In the genomic region with DNA sequence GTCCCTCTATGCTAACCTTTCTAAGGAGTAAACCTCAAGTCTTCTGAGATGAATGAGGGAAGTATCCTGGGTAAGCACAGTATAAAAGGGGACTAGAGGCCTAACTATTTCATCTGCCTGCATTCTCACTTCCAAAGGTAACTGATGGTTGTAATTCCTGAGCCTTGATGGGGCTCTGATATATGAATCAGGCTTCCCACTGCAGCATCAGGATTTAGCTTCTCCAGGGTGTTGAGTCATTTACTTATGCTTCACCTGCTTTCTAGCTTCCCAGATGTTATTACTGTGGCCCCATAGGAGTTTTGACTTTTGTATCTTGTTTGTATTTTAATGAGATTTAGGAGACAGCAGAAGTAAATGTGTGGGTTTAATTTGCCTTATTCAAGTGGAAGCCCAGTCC, we compare ENCODE assay signal across 39 cellular contexts.
"Had no signal": no experiment of that assay in that cellular context is flagged by ENCODE, and none has a peak within 500 bp of the region (broad histone marks: within the 10 kb centered on the region; RNA-seq: fewer than 3 reads in every experiment).

No MANE protein-coding gene starts in this region.

- FAIRE-seq: astrocyte, TTC549 had no signal

- H3K4me1 ChIP-seq: breast epithelium had no signal

- H3K4me3 Mint-ChIP-seq: activated B cell treated with CpG ODN at 0.5 μM for 24 hours; activated CD4-positive, alpha-beta memory T cell treated with anti-CD3 and anti-CD28 coated beads, Interleukin-2, amount 10 ng/mL, durations not matched to agents 7 days and 5 days; activated CD4-positive, alpha-beta T cell treated with anti-CD3 and anti-CD28 coated beads, Interleukin-2, amount 10 ng/mL, durations not matched to agents 7 days and 5 days; activated CD8-positive, alpha-beta memory T cell treated with anti-CD3 and anti-CD28 coated beads, Interleukin-2, amount 10 ng/mL, durations not matched to agents 7 days and 5 days; activated CD8-positive, alpha-beta T cell treated with anti-CD3 and anti-CD28 coated beads, Interleukin-2, amount 10 ng/mL, durations not matched to agents 7 days and 5 days; activated naive CD4-positive, alpha-beta T cell treated with anti-CD3 and anti-CD28 coated beads, Interleukin-2, amount 10 ng/mL, durations not matched to agents 7 days and 5 days; activated naive CD4-positive, alpha-beta T cell treated with anti-CD3 and anti-CD28 coated beads, Interleukin-2, amount 50 U/mL, for 24 hours; activated naive CD8-positive, alpha-beta T cell; activated naive CD8-positive, alpha-beta T cell treated with anti-CD3 and anti-CD28 coated beads, Interleukin-2, amount 10 ng/mL, durations not matched to agents 7 days and 5 days; activated naive CD8-positive, alpha-beta T cell treated with anti-CD3 and anti-CD28 coated beads, Interleukin-2, amount 50 U/mL, for 24 hours; activated T-cell treated with anti-CD3 and anti-CD28 coated beads, Interleukin-2, amount 50 U/mL, for 24 hours; central memory CD8-positive, alpha-beta T cell; T-helper 1 cell treated with Interleukin-12 subunit alpha and Interleukin-12 subunit beta and Interleukin-4 antibody, amounts not matched to agents 30 μg/mL and 1 μg/mL, for 36 hours; T-helper 2 cell treated with Interferon-gamma antibody and Interleukin-4, amounts not matched to agents 5 μg/mL and 100 μg/mL, for 36 hours had no signal

- H3K4me3 ChIP-seq: body of pancreas, breast epithelium, cardiac muscle cell had no signal

- H3K27ac ChIP-seq: body of pancreas, brain microvascular endothelial cell, breast epithelium, cardiac muscle cell, VCaP had no signal

- H3K4me1 Mint-ChIP-seq: activated B cell treated with CpG ODN at 0.5 μM for 24 hours; activated CD4-positive, alpha-beta memory T cell treated with anti-CD3 and anti-CD28 coated beads, Interleukin-2, amount 10 ng/mL, durations not matched to agents 7 days and 5 days; activated CD4-positive, alpha-beta T cell treated with anti-CD3 and anti-CD28 coated beads, Interleukin-2, amount 10 ng/mL, durations not matched to agents 7 days and 5 days; activated CD8-positive, alpha-beta memory T cell treated with anti-CD3 and anti-CD28 coated beads, Interleukin-2, amount 10 ng/mL, durations not matched to agents 7 days and 5 days; activated naive CD4-positive, alpha-beta T cell treated with anti-CD3 and anti-CD28 coated beads, Interleukin-2, amount 10 ng/mL, durations not matched to agents 7 days and 5 days; activated naive CD4-positive, alpha-beta T cell treated with anti-CD3 and anti-CD28 coated beads, Interleukin-2, amount 50 U/mL, for 24 hours; activated naive CD8-positive, alpha-beta T cell treated with anti-CD3 and anti-CD28 coated beads, Interleukin-2, amount 10 ng/mL, durations not matched to agents 7 days and 5 days; activated naive CD8-positive, alpha-beta T cell treated with anti-CD3 and anti-CD28 coated beads, Interleukin-2, amount 50 U/mL, for 24 hours; central memory CD8-positive, alpha-beta T cell had no signal

- ATAC-seq: activated CD8-positive, alpha-beta memory T cell treated with anti-CD3 and anti-CD28 coated beads, Interleukin-2, amount 10 ng/mL, durations not matched to agents 7 days and 5 days; activated CD8-positive, alpha-beta T cell treated with anti-CD3 and anti-CD28 coated beads, Interleukin-2, amount 10 ng/mL, durations not matched to agents 7 days and 5 days; activated naive CD8-positive, alpha-beta T cell treated with anti-CD3 and anti-CD28 coated beads, Interleukin-2, amount 50 U/mL, for 24 hours; body of pancreas had no signal

- H3K27ac Mint-ChIP-seq: activated B cell treated with CpG ODN at 0.5 μM for 24 hours; activated CD4-positive, alpha-beta memory T cell treated with anti-CD3 and anti-CD28 coated beads, Interleukin-2, amount 10 ng/mL, durations not matched to agents 7 days and 5 days; activated CD4-positive, alpha-beta T cell treated with anti-CD3 and anti-CD28 coated beads, Interleukin-2, amount 10 ng/mL, durations not matched to agents 7 days and 5 days; activated CD8-positive, alpha-beta memory T cell treated with anti-CD3 and anti-CD28 coated beads, Interleukin-2, amount 10 ng/mL, durations not matched to agents 7 days and 5 days; activated CD8-positive, alpha-beta T cell treated with anti-CD3 and anti-CD28 coated beads, Interleukin-2, amount 10 ng/mL, durations not matched to agents 7 days and 5 days; activated naive CD4-positive, alpha-beta T cell treated with anti-CD3 and anti-CD28 coated beads, Interleukin-2, amount 10 ng/mL, durations not matched to agents 7 days and 5 days; activated naive CD4-positive, alpha-beta T cell treated with anti-CD3 and anti-CD28 coated beads, Interleukin-2, amount 50 U/mL, for 24 hours; activated naive CD8-positive, alpha-beta T cell; activated naive CD8-positive, alpha-beta T cell treated with anti-CD3 and anti-CD28 coated beads, Interleukin-2, amount 10 ng/mL, durations not matched to agents 7 days and 5 days; activated naive CD8-positive, alpha-beta T cell treated with anti-CD3 and anti-CD28 coated beads, Interleukin-2, amount 50 U/mL, for 24 hours; activated T-cell treated with anti-CD3 and anti-CD28 coated beads, Interleukin-2, amount 50 U/mL, for 24 hours; activated T-helper 2 cell treated with anti-CD3 and anti-CD28 coated beads, Interferon-gamma antibody, Interleukin-2, Interleukin-4, amounts not matched to agents 10 μg/mL and 5 μg/mL and 100 μg/mL, durations not matched to agents 14 hours and 24 hours and 36 hours; T-helper 1 cell treated with Interleukin-12 subunit alpha and Interleukin-12 subunit beta and Interleukin-4 antibody, amounts not matched to agents 30 μg/mL and 1 μg/mL, for 36 hours; T-helper 2 cell treated with Interferon-gamma antibody and Interleukin-4, amounts not matched to agents 5 μg/mL and 100 μg/mL, for 36 hours had no signal

- DNase-seq: activated B cell treated with CpG ODN at 0.5 μM for 24 hours; activated CD4-positive, alpha-beta memory T cell treated with anti-CD3 and anti-CD28 coated beads, Interleukin-2, amount 10 ng/mL, durations not matched to agents 7 days and 5 days; activated CD4-positive, alpha-beta T cell treated with anti-CD3 and anti-CD28 coated beads for 4 hours; activated CD4-positive, alpha-beta T cell treated with anti-CD3 and anti-CD28 coated beads, Interleukin-2, amount 10 ng/mL, durations not matched to agents 7 days and 5 days; activated CD4-positive, alpha-beta T cell treated with anti-CD3 and anti-CD28 coated beads, Interleukin-2, amount 50 U/mL, for 48 hours; activated CD4-positive, CD25-positive, alpha-beta regulatory T cell treated with anti-CD3 and anti-CD28 coated beads, Interleukin-2, amount 50 U/mL, for 72 hours; activated CD8-positive, alpha-beta memory T cell treated with anti-CD3 and anti-CD28 coated beads for 24 hours; activated CD8-positive, alpha-beta memory T cell treated with anti-CD3 and anti-CD28 coated beads, Interleukin-2, amount 10 ng/mL, durations not matched to agents 7 days and 5 days; activated CD8-positive, alpha-beta memory T cell treated with anti-CD3 and anti-CD28 coated beads, Interleukin-2, amount 50 U/mL, for 48 hours; activated CD8-positive, alpha-beta T cell treated with anti-CD3 and anti-CD28 coated beads, Interleukin-2, amount 10 ng/mL, durations not matched to agents 7 days and 5 days; activated effector memory CD4-positive, alpha-beta T cell treated with Interleukin-2 at 50 U/mL for 16 hours; activated gamma-delta T cell; activated naive CD4-positive, alpha-beta T cell treated with anti-CD3 and anti-CD28 coated beads, Interleukin-2, amount 10 ng/mL, durations not matched to agents 7 days and 5 days; activated naive CD4-positive, alpha-beta T cell treated with Interleukin-2 at 50 U/mL for 16 hours; activated naive CD8-positive, alpha-beta T cell treated with anti-CD3 and anti-CD28 coated beads, Interleukin-2, amount 10 ng/mL, durations not matched to agents 7 days and 5 days; activated naive CD8-positive, alpha-beta T cell treated with anti-CD3 and anti-CD28 coated beads, Interleukin-2, amount 50 U/mL, for 24 hours; activated T-cell treated with anti-CD3 and anti-CD28 coated beads, Interleukin-2, amount 50 U/mL, for 24 hours; activated T-cell treated with anti-CD3 and anti-CD28 coated beads, Interleukin-2, amount 50 U/mL, for 48 hours; amygdala; anterior cingulate cortex; body of pancreas; brain microvascular endothelial cell; caudate nucleus; cerebellar nuclear complex; SW 1271; T-helper 1 cell; T-helper 2 cell; T-helper 9 cell had no signal

- H3K27me3 ChIP-seq: body of pancreas, brain microvascular endothelial cell, breast epithelium, cardiac muscle cell had no signal

- H3K36me3 ChIP-seq: brain microvascular endothelial cell, breast epithelium, cardiac muscle cell had no signal

- H3K36me3 Mint-ChIP-seq: activated CD8-positive, alpha-beta memory T cell treated with anti-CD3 and anti-CD28 coated beads, Interleukin-2, amount 10 ng/mL, durations not matched to agents 7 days and 5 days; activated naive CD4-positive, alpha-beta T cell treated with anti-CD3 and anti-CD28 coated beads, Interleukin-2, amount 10 ng/mL, durations not matched to agents 7 days and 5 days; activated naive CD4-positive, alpha-beta T cell treated with anti-CD3 and anti-CD28 coated beads, Interleukin-2, amount 50 U/mL, for 24 hours; activated naive CD8-positive, alpha-beta T cell treated with anti-CD3 and anti-CD28 coated beads, Interleukin-2, amount 10 ng/mL, durations not matched to agents 7 days and 5 days had no signal

- H3K9me3 Mint-ChIP-seq: activated CD4-positive, alpha-beta memory T cell treated with anti-CD3 and anti-CD28 coated beads, Interleukin-2, amount 10 ng/mL, durations not matched to agents 7 days and 5 days; activated CD4-positive, alpha-beta T cell treated with anti-CD3 and anti-CD28 coated beads, Interleukin-2, amount 10 ng/mL, durations not matched to agents 7 days and 5 days; activated naive CD4-positive, alpha-beta T cell treated with anti-CD3 and anti-CD28 coated beads, Interleukin-2, amount 10 ng/mL, durations not matched to agents 7 days and 5 days; activated naive CD8-positive, alpha-beta T cell treated with anti-CD3 and anti-CD28 coated beads, Interleukin-2, amount 10 ng/mL, durations not matched to agents 7 days and 5 days; activated T-helper 2 cell treated with anti-CD3 and anti-CD28 coated beads, Interferon-gamma antibody, Interleukin-2, Interleukin-4, amounts not matched to agents 10 μg/mL and 5 μg/mL and 100 μg/mL, durations not matched to agents 14 hours and 24 hours and 36 hours; T-helper 1 cell treated with Interleukin-12 subunit alpha and Interleukin-12 subunit beta and Interleukin-4 antibody, amounts not matched to agents 30 μg/mL and 1 μg/mL, for 36 hours; T-helper 2 cell treated with Interferon-gamma antibody and Interleukin-4, amounts not matched to agents 5 μg/mL and 100 μg/mL, for 36 hours had no signal

- H3K27me3 Mint-ChIP-seq: activated naive CD4-positive, alpha-beta T cell treated with anti-CD3 and anti-CD28 coated beads, Interleukin-2, amount 50 U/mL, for 24 hours; activated naive CD8-positive, alpha-beta T cell treated with anti-CD3 and anti-CD28 coated beads, Interleukin-2, amount 50 U/mL, for 24 hours had no signal
